Comparison of ENCODE assay signal across 1 cellular context in the genomic region with DNA sequence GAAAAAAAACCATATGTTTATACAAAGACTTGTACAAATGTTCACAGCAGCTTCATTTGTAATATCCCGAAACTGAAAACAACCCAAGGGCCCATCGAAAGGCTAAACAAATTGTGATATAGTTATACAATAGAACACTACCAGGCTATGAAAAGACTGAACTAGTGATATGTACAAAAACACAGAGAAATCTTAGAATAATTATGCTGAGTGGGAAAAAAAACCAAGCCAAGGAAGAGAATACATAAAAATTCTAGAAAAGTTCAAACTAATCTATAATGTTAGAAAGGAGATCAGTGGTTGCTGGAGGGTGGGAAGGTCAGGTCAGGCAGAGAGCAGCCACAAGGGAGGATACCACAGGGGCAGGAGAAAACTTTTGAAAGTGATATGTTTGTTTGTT.
A peak's percentile ranks its signal among the peaks of the same experiment; 100 is the strongest.
TF ChIP-seq lines count a peak whose summit lies in the region.

No MANE protein-coding gene starts in this region.

TF ChIP-seq in K562, 482 proteins besides CTCF, POLR2A, EP300 and RAD21:
- TF ChIP-seq ZNF316 (IDR thresholded peaks at IDR 0.05) = peak; percentile 54
- no peak for TF ChIP-seq SOX6 (IDR thresholded peaks at IDR 0.05)
- 0 out of 2 replicates have a peak, but pooled peaks have one; percentile 27 for TF ChIP-seq C11orf30 (IDR thresholded peaks at IDR 0.05; ENCODE audit: low read depth)
